24 cellular contexts compared by ENCODE assay signal in genomic region chr18:8627107-8627472, GRCh38. TPM values are rescaled to one million over a fixed set of nuclear protein-coding genes. Genes with fewer than 3 reads are reported as not detected.
DNase-seq lines count a peak whose midpoint lies in the region; ATAC-seq and TF ChIP-seq lines count a peak whose summit lies in the region.
"Had no signal": no experiment of that assay in that cellular context is flagged by ENCODE, and none has a peak within 500 bp of the region (broad histone marks: within the 10 kb centered on the region; RNA-seq: fewer than 3 reads in every experiment).

No MANE protein-coding gene starts in this region.

- no CpG with 5 or more reads among the region's 11 CpGs for WGBS in H9 (ENCODE audit: extremely low coverage, insufficient read length, low lambda C conversion rate)

- H3K4me2 ChIP-seq in H9 (ENCODE audit: insufficient read depth, insufficient read length, low read length): no peak overlapping the region

- no peak overlapping the region for H3K4me3 ChIP-seq in right atrium auricular region
- H3K4me3 ChIP-seq in SJCRH30: no peak overlapping the region
- H3K4me3 ChIP-seq: GM23248, lower lobe of right lung, stomach had no signal

- H3K23me2 ChIP-seq in H9 (ENCODE audit: insufficient read length, low read depth, low read length, poor library complexity, severe bottlenecking): no peaks in the 10 kb centered on the region

- H3K36me3 Mint-ChIP-seq in H9 (ENCODE audit: insufficient read depth in 1 of 3, low read depth in 3 of 3) (peaks cover 31 to 58% (median 34%) of the 10 kb centered on the region in 3 experiments), progenitor cell of endocrine pancreas (ENCODE audit: insufficient read depth) (peaks cover 10% of the 10 kb centered on the region)

- no peak overlapping the region for H3K9ac ChIP-seq in H9 (ENCODE audit: extremely low read depth, insufficient read length, low read length)
- H3K9ac ChIP-seq: GM23248 had no signal

- ATAC-seq in GM21390 (IDR thresholded peaks at IDR 0.05; ENCODE audit: unreplicated experiment): no peak

- H3K18ac ChIP-seq in H9 (ENCODE audit: insufficient read length, low read depth, low read length): no peak overlapping the region

- no peak for DNase-seq in H9
- peak; percentile 80 for DNase-seq in cerebellar cortex (ENCODE audit: low spot score)
- no peak for DNase-seq in right atrium auricular region (ENCODE audit: low spot score)
- DNase-seq in progenitor cell of endocrine pancreas (ENCODE audit: low spot score, unreplicated experiment): no peak
- no peak for DNase-seq in activated T-cell treated with anti-CD3 and anti-CD28 coated beads, Interleukin-2, amount 50 U/mL, for 48 hours
- DNase-seq in activated CD4-positive, CD25-positive, alpha-beta regulatory T cell (lab: John Stamatoyannopoulos, UW): no peak
- DNase-seq in SJCRH30: no peak
- DNase-seq: activated naive CD8-positive, alpha-beta T cell treated with anti-CD3 and anti-CD28 coated beads, Interleukin-2, amount 10 ng/mL, durations not matched to agents 7 days and 5 days; Caco-2; DMS79 treated with DMSO at 0.1 percent for 48 hours; endodermal cell; glutamatergic neuron; GM23248; lower lobe of right lung; NCI-H1105 treated with DMSO at 0.1 percent for 48 hours; NCI-H2081 treated with DMSO at 0.1 percent for 48 hours; NCI-H446 treated with DMSO at 0.1 percent for 48 hours; retina; stomach; WERI-Rb-1 had no signal

- H3K9me3 Mint-ChIP-seq in H9 (no peaks in the 10 kb centered on the region), progenitor cell of endocrine pancreas (ENCODE audit: low read depth) (peaks cover 3% of the 10 kb centered on the region)
- H3K9me3 Mint-ChIP-seq: activated naive CD8-positive, alpha-beta T cell treated with anti-CD3 and anti-CD28 coated beads, Interleukin-2, amount 10 ng/mL, durations not matched to agents 7 days and 5 days had no signal

- no peak overlapping the region; the same call in 1 of the 2 replicates for H3K14ac ChIP-seq in H9 (ENCODE audit: insufficient read depth, low read length)

- H3K9me3 ChIP-seq in H9 (ENCODE audit: control insufficient read depth, low read depth, low read length) (no peaks in the 10 kb centered on the region), right atrium auricular region (no peaks in the 10 kb centered on the region), SJCRH30 (replicated peaks) (no peaks in the 10 kb centered on the region)
- H3K9me3 ChIP-seq: Caco-2, lower lobe of right lung, neutrophil, stomach had no signal

- peaks cover 39% of the 10 kb centered on the region; the same call in 1 of the 2 replicates for H3K79me2 ChIP-seq in H9 (ENCODE audit: insufficient read depth, low read length)

- H3K27ac ChIP-seq in H9 (ENCODE audit: insufficient read length, low read depth, low read length) (no peak overlapping the region), right atrium auricular region (peak overlapping the region; percentile 22 to 82), SJCRH30 (no peak overlapping the region)
- H3K27ac ChIP-seq: GM23248, HL-60, lower lobe of right lung, neutrophil, stomach, WERI-Rb-1 had no signal

- H4K20me1 ChIP-seq in H9 (ENCODE audit: control insufficient read depth, insufficient read depth, insufficient read length): no peaks in the 10 kb centered on the region

- peaks cover 32% of the 10 kb centered on the region for H3K36me3 ChIP-seq in right atrium auricular region
- H3K36me3 ChIP-seq in SJCRH30: no peaks in the 10 kb centered on the region

- H3K4me3 Mint-ChIP-seq in H9 (no peak overlapping the region), progenitor cell of endocrine pancreas (ENCODE audit: low read depth) (no peak overlapping the region)
- H3K4me3 Mint-ChIP-seq: activated naive CD8-positive, alpha-beta T cell treated with anti-CD3 and anti-CD28 coated beads, Interleukin-2, amount 10 ng/mL, durations not matched to agents 7 days and 5 days; endodermal cell; type B pancreatic cell had no signal

- H2BK5ac ChIP-seq in H9 (ENCODE audit: insufficient read length, low read length): no peak overlapping the region

- H3K79me1 ChIP-seq in H9 (ENCODE audit: insufficient read depth, low read depth, low read length, poor library complexity, severe bottlenecking): no peaks in the 10 kb centered on the region

- no peak overlapping the region for H2BK15ac ChIP-seq in H9 (ENCODE audit: low read depth, low read length)

- H3K27me3 ChIP-seq in H9 (ENCODE audit: insufficient read depth, low read length): no peaks in the 10 kb centered on the region
- H3K27me3 ChIP-seq in right atrium auricular region: no peaks in the 10 kb centered on the region
- H3K27me3 ChIP-seq in SJCRH30: no peaks in the 10 kb centered on the region
- H3K27me3 ChIP-seq: neutrophil, stomach had no signal

- H3K56ac ChIP-seq in H9 (ENCODE audit: insufficient read length, low read depth, low read length): no peak overlapping the region

- no peak overlapping the region for H2BK20ac ChIP-seq in H9 (ENCODE audit: low read depth, low read length, poor library complexity, severe bottlenecking)

- H3K4me1 Mint-ChIP-seq in H9: peaks cover 76 to 78% of the 10 kb centered on the region in 2 experiments
- H3K4me1 Mint-ChIP-seq in progenitor cell of endocrine pancreas (ENCODE audit: low read depth): peaks cover 43% of the 10 kb centered on the region

- no peak for TF ChIP-seq CTCF in H9 (conservative IDR thresholded peaks at IDR 0.05)
- no peak for TF ChIP-seq CTCF in right atrium auricular region (IDR thresholded peaks at IDR 0.05)
- no peak for TF ChIP-seq CTCF in progenitor cell of endocrine pancreas (IDR thresholded peaks at IDR 0.05; ENCODE audit: unreplicated experiment)

- peak overlapping the region; percentile 47 for H2BK12ac ChIP-seq in H9 (ENCODE audit: insufficient read length, low read depth, low read length)

- H3K23ac ChIP-seq in H9 (ENCODE audit: insufficient read length, low read depth, low read length): no peak overlapping the region

- no peak overlapping the region for H4K91ac ChIP-seq in H9 (ENCODE audit: insufficient read length, low read depth, low read length)

- H3T11ph ChIP-seq in H9 (ENCODE audit: low read length): no peak overlapping the region

- no peak overlapping the region for H4K8ac ChIP-seq in H9 (replicated peaks; ENCODE audit: insufficient read length, low read depth, low read length)

- H4K5ac ChIP-seq in H9 (ENCODE audit: insufficient read length, low read depth, low read length): no peak overlapping the region

- H3K4me1 ChIP-seq in H9 (ENCODE audit: insufficient read depth, low read length): peaks cover 22% of the 10 kb centered on the region
- H3K4me1 ChIP-seq in right atrium auricular region: peaks cover 0 to 44% of the 10 kb centered on the region in 2 donors
- no peaks in the 10 kb centered on the region for H3K4me1 ChIP-seq in SJCRH30
- H3K4me1 ChIP-seq: Caco-2 had no signal

- H3K27ac Mint-ChIP-seq in H9 (peak overlapping the region in 2 of 3 experiments; percentile 19 to 80; a peak in 2 of 7 replicates), progenitor cell of endocrine pancreas (peak overlapping the region; percentile 89)
- H3K27ac Mint-ChIP-seq: activated naive CD8-positive, alpha-beta T cell treated with anti-CD3 and anti-CD28 coated beads, Interleukin-2, amount 10 ng/mL, durations not matched to agents 7 days and 5 days; endodermal cell had no signal

- H2BK120ac ChIP-seq in H9 (ENCODE audit: low read depth, low read length, poor library complexity, severe bottlenecking): no peak overlapping the region

- H3K4ac ChIP-seq in H9 (ENCODE audit: low read depth, low read length): no peak overlapping the region

- H2AFZ ChIP-seq in H9 (ENCODE audit: low read length): no peak overlapping the region
- H2AFZ ChIP-seq: GM23248 had no signal

- H3K27me3 Mint-ChIP-seq in H9 (ENCODE audit: low read depth) (no peaks in the 10 kb centered on the region), progenitor cell of endocrine pancreas (no peaks in the 10 kb centered on the region)
- H3K27me3 Mint-ChIP-seq: activated naive CD8-positive, alpha-beta T cell treated with anti-CD3 and anti-CD28 coated beads, Interleukin-2, amount 10 ng/mL, durations not matched to agents 7 days and 5 days; type B pancreatic cell had no signal

- no peak overlapping the region for H2AK5ac ChIP-seq in H9 (ENCODE audit: insufficient read length, low read length)

RNA-seq across cellular contexts. Expression of gene RAB12, which starts 17.9 kb away (rescaled TPM):
- total RNA-seq in H9 (2021) (49.4 and 51.3 TPM in 2 replicates), right atrium auricular region (10 to 100 TPM; 67.1 to 97.6 TPM), progenitor cell of endocrine pancreas (15.4 and 18.6 TPM in 2 replicates)
- 51.2 and 52.9 TPM in 2 replicates for total RNA-seq in SJCRH30 (2014; rRNA removed; shearing (Covaris generic))

Comparison
In these comparisons a context has a peak if more than half of its experiments do, and no peak if none do; other contexts are left out.
1. H3K27ac ChIP-seq: peak in right atrium auricular region (2 of 2); none in H9 (single experiment) and SJCRH30 (single experiment).